Comparison of ENCODE assay signal across 25 cellular contexts in genomic region chr14:27190286-27190685, GRCh38.
"Had no signal": no experiment of that assay in that cellular context is flagged by ENCODE, and none has a peak within 500 bp of the region (broad histone marks: within the 10 kb centered on the region; RNA-seq: fewer than 3 reads in every experiment).

No MANE protein-coding gene starts in this region.

- H3K4me1 Mint-ChIP-seq: naive thymus-derived CD4-positive, alpha-beta T cell; stimulated activated effector memory CD8-positive, alpha-beta T cell treated with anti-CD3 and anti-CD28 coated beads, Interleukin-12 subunit alpha, Interleukin-12 subunit beta, amount 100 ng/mL, for 72 hours had no signal

- H3K27ac ChIP-seq: hepatocyte, left ventricle myocardium inferior, pancreas, prostate gland, spleen, suprapubic skin, thoracic aorta, tibial artery, upper lobe of right lung had no signal

- H3K36me3 ChIP-seq: left ventricle myocardium inferior, pancreas, prostate gland, spleen, suprapubic skin, thoracic aorta, tibial artery, upper lobe of right lung had no signal

- H3K9me3 ChIP-seq: left ventricle myocardium inferior, mucosa of descending colon, pancreas, prostate gland, suprapubic skin, thoracic aorta, tibial artery, upper lobe of right lung had no signal

- H2AFZ ChIP-seq: hepatocyte had no signal

- H3K4me1 ChIP-seq: left ventricle myocardium inferior, pancreas, prostate gland, spleen, suprapubic skin, tibial artery, upper lobe of right lung had no signal

- ATAC-seq: mucosa of descending colon; naive thymus-derived CD4-positive, alpha-beta T cell; natural killer cell treated with Interleukin-12 subunit alpha and Interleukin-12 subunit beta and Interleukin-15 and Interleukin-18, amount 100 ng/mL, for 72 hours; pancreas; right cardiac atrium; sciatic nerve; stimulated activated effector memory CD8-positive, alpha-beta T cell treated with anti-CD3 and anti-CD28 coated beads, Interleukin-12 subunit alpha, Interleukin-12 subunit beta, amount 100 ng/mL, for 72 hours; upper lobe of right lung had no signal

- DNase-seq: islet precursor cell; left ventricle myocardium inferior; midbrain; mucosa of descending colon; naive thymus-derived CD4-positive, alpha-beta T cell; nucleus accumbens; pancreas; retina; small intestine; spleen; stimulated activated CD4-positive, alpha-beta T cell treated with anti-CD3 and anti-CD28 coated beads, Interleukin-4, amount 100 ng/mL, for 24 hours; stimulated activated naive CD4-positive, alpha-beta T cell; tibial artery; trophoblast cell; upper lobe of right lung had no signal

- H3K27me3 Mint-ChIP-seq: naive thymus-derived CD4-positive, alpha-beta T cell; natural killer cell treated with Interleukin-12 subunit alpha and Interleukin-12 subunit beta and Interleukin-15 and Interleukin-18, amount 100 ng/mL, for 72 hours; stimulated activated naive CD8-positive, alpha-beta T cell treated with anti-CD3 and anti-CD28 coated beads, Interleukin-15, Interleukin-2, amounts not matched to agents 100 ng/mL and 50 ng/mL, for 24 hours had no signal

- H3K27ac Mint-ChIP-seq: naive thymus-derived CD4-positive, alpha-beta T cell; natural killer cell treated with Interleukin-12 subunit alpha and Interleukin-12 subunit beta and Interleukin-15 and Interleukin-18, amount 100 ng/mL, for 72 hours; stimulated activated effector memory CD8-positive, alpha-beta T cell treated with anti-CD3 and anti-CD28 coated beads, Interleukin-12 subunit alpha, Interleukin-12 subunit beta, amount 100 ng/mL, for 72 hours; stimulated activated naive CD8-positive, alpha-beta T cell treated with anti-CD3 and anti-CD28 coated beads, Interleukin-15, Interleukin-2, amounts not matched to agents 100 ng/mL and 50 ng/mL, for 24 hours had no signal

- H3K27me3 ChIP-seq: hepatocyte, pancreas, spleen, suprapubic skin, tibial artery, upper lobe of right lung had no signal

- H3K4me3 Mint-ChIP-seq: naive thymus-derived CD4-positive, alpha-beta T cell; natural killer cell treated with Interleukin-12 subunit alpha and Interleukin-12 subunit beta and Interleukin-15 and Interleukin-18, amount 100 ng/mL, for 72 hours; stimulated activated effector memory CD8-positive, alpha-beta T cell treated with anti-CD3 and anti-CD28 coated beads, Interleukin-12 subunit alpha, Interleukin-12 subunit beta, amount 100 ng/mL, for 72 hours; stimulated activated naive CD8-positive, alpha-beta T cell treated with anti-CD3 and anti-CD28 coated beads, Interleukin-15, Interleukin-2, amounts not matched to agents 100 ng/mL and 50 ng/mL, for 24 hours had no signal

- H3K79me2 ChIP-seq: hepatocyte had no signal

- H3K4me2 ChIP-seq: hepatocyte had no signal

- H3K36me3 Mint-ChIP-seq: naive thymus-derived CD4-positive, alpha-beta T cell; natural killer cell treated with Interleukin-12 subunit alpha and Interleukin-12 subunit beta and Interleukin-15 and Interleukin-18, amount 100 ng/mL, for 72 hours; stimulated activated effector memory CD8-positive, alpha-beta T cell treated with anti-CD3 and anti-CD28 coated beads, Interleukin-12 subunit alpha, Interleukin-12 subunit beta, amount 100 ng/mL, for 72 hours had no signal

- H3K4me3 ChIP-seq: hepatocyte, left ventricle myocardium inferior, lung, mucosa of descending colon, pancreas, prostate gland, spleen, suprapubic skin, thoracic aorta, tibial artery, upper lobe of right lung had no signal
